8 cellular contexts compared by ENCODE assay signal in the genomic region with DNA sequence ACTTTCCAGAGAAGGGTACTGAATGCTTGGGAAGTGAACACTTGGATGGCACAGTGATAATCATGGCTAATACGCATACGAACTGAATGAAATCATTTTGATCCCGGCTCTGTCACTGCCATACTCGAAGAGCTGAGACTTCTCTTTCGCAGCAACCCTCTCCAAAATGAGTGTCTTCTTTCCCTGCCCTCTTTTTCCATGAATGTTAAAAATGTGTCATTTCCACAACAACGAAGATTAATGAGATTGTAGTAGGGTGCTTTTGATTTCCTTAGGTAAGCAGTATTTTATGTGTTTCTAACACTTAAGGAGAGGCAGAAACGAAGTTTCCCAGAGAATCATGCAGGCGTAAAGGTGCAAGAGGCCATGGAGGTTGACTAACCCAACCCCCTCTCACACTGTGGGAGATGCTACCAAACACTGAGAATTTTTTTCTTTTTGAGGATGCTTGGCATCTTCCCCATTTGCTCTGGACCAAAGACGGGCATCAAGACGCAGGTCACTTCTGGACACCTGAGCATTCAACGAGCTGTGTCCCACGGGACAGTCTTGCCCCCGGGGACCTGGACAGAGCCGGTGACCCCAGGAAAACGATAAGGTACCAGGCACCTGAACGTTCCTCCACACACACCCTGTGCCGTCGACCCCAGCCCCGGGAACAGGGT. TPM values are rescaled to one million over a fixed set of nuclear protein-coding genes. Genes with fewer than 3 reads are reported as not detected.
DNase-seq lines count a peak whose midpoint lies in the region; ATAC-seq and TF ChIP-seq lines count a peak whose summit lies in the region.

No MANE protein-coding gene starts in this region.

- peaks cover 0 to 1% (median 0%) of the 10 kb centered on the region in 3 donors for H3K27me3 Mint-ChIP-seq in CD14-positive monocyte (ENCODE audit: low read depth in 3 of 3)

- H3K4me3 ChIP-seq in SJCRH30 = peak overlapping the region; percentile 88
- H3K4me3 ChIP-seq in esophagus (ENCODE audit: low read depth in 1 of 2, low read length in 2 of 2) = peak overlapping the region; percentile 84 to 85

- intact Hi-C loops in CD14-positive monocyte (cut with micrococcal nuclease) = loop anchor here in 1 of 2 donors (10.0 kb wide), 1 partner anchor 233 kb away; no protein-coding TSS in a partner anchor

- H3K4me3 Mint-ChIP-seq in CD14-positive monocyte = peak overlapping the region; percentile 89

- ATAC-seq in GM21529 (IDR thresholded peaks at IDR 0.05; ENCODE audit: unreplicated experiment) (peak; percentile 3), omental fat pad (ENCODE audit: low FRiP score) (peak; percentile 2), HG02798 (IDR thresholded peaks at IDR 0.05; ENCODE audit: poor library complexity, unreplicated experiment) (no peak)

- H3K27ac ChIP-seq in SJCRH30 (peak overlapping the region; percentile 69), esophagus (ENCODE audit: low read depth in 2 of 2, low read length in 1 of 2) (peak overlapping the region; percentile 78 to 80)

- H3K27me3 ChIP-seq in SJCRH30 = no peaks in the 10 kb centered on the region
- no peaks in the 10 kb centered on the region for H3K27me3 ChIP-seq in esophagus (ENCODE audit: control insufficient read depth in 1 of 2, insufficient read depth in 2 of 2, low read length in 2 of 2)

- WGBS in esophagus, 2 donors = 10 to 12% methylated on average over 19 of the region's 19 CpGs

- no peaks in the 10 kb centered on the region for H3K9me3 Mint-ChIP-seq in CD14-positive monocyte

- H3K27ac Mint-ChIP-seq in CD14-positive monocyte = peak overlapping the region in 5 of 7 donors; percentile 5 to 84 (median 68)

- H3K4me1 Mint-ChIP-seq in CD14-positive monocyte = peaks cover 24% of the 10 kb centered on the region

- no peaks in the 10 kb centered on the region for H3K9me3 ChIP-seq in SJCRH30 (replicated peaks)
- no peaks in the 10 kb centered on the region for H3K9me3 ChIP-seq in esophagus (ENCODE audit: control insufficient read depth in 2 of 2, insufficient read depth in 1 of 2, low read depth in 1 of 2, low read length in 1 of 2)

- no peak for DNase-seq in CD14-positive monocyte (ENCODE audit: low spot score)
- DNase-seq in SJCRH30 = peak; percentile 17 to 60
- no peak for DNase-seq in omental fat pad (ENCODE audit: low spot score)
- DNase-seq in glomerular visceral epithelial cell (ENCODE audit: extremely low spot score) = no peak
- DNase-seq in SW 1271 (lab: John Stamatoyannopoulos, UW) = no peak

- H3K36me3 ChIP-seq in SJCRH30 = peaks cover 3% of the 10 kb centered on the region; the same call in 1 of the 2 replicates
- no peaks in the 10 kb centered on the region for H3K36me3 ChIP-seq in esophagus (ENCODE audit: control insufficient read depth in 2 of 2, insufficient read depth in 2 of 2, low read length in 1 of 2)

- peaks cover 0 to under 1% of the 10 kb centered on the region in 2 donors for H3K36me3 Mint-ChIP-seq in CD14-positive monocyte

- no peak for TF ChIP-seq CTCF in CD14-positive monocyte (IDR thresholded peaks at IDR 0.05)
- TF ChIP-seq CTCF in omental fat pad (IDR thresholded peaks at IDR 0.05) = no peak

- H3K4me1 ChIP-seq in SJCRH30 (peaks cover 16% of the 10 kb centered on the region), esophagus (ENCODE audit: control insufficient read depth in 2 of 2, insufficient read depth in 2 of 2, low read length in 1 of 2) (peaks cover 0 to 4% of the 10 kb centered on the region in 2 donors)

RNA-seq across cellular contexts. Expression of a gene that starts 0.8 kb away (rescaled TPM):
- polyA plus RNA-seq in CD14-positive monocyte (10 to 100 TPM in 1 of 2 donors, 1 to 10 TPM in 1; 2.7 to 10.3 TPM), esophagus (10 to 100 TPM in 1 of 2 donors, 1 to 10 TPM in 1; 6.6 to 14.2 TPM)
- 53.9 and 54.6 TPM in 2 replicates for total RNA-seq in SJCRH30 (2014; rRNA removed; shearing (Covaris generic))
- 10 to 100 TPM; 12.6 to 29.8 (median 16.8) TPM for total RNA-seq in omental fat pad

RNA-seq across cellular contexts. Expression of a gene that starts 18.6 kb away (rescaled TPM):
- polyA plus RNA-seq in CD14-positive monocyte = not detected
- total RNA-seq in SJCRH30 (2014; rRNA removed; shearing (Covaris generic)) = not detected in 2 replicates
- polyA plus RNA-seq in esophagus = not detected
- not detected for total RNA-seq in omental fat pad

Comparison
In these comparisons a context has a peak if more than half of its experiments do, and no peak if none do; other contexts are left out.
1. DNase-seq: peak in SJCRH30 (2 of 2); none in CD14-positive monocyte (single experiment), omental fat pad (single experiment), glomerular visceral epithelial cell (single experiment) and SW 1271 (0 of 2).